8 cellular contexts compared by ENCODE assay signal in genomic region chr15:80173022-80173759, GRCh38. TPM values are rescaled to one million over a fixed set of nuclear protein-coding genes. Genes with fewer than 3 reads are reported as not detected.
DNase-seq lines count a peak whose midpoint lies in the region; ATAC-seq and TF ChIP-seq lines count a peak whose summit lies in the region.

No MANE protein-coding gene starts in this region.

- no peaks in the 10 kb centered on the region for H3F3A ChIP-seq in SU-DHL-6 (ENCODE audit: insufficient read depth)

- H4K20me1 ChIP-seq in SU-DHL-6 (ENCODE audit: low read depth, low read length) (no peaks in the 10 kb centered on the region), hepatocyte (ENCODE audit: insufficient read depth, poor library complexity, severe bottlenecking) (no peaks in the 10 kb centered on the region)

- H3K36me3 ChIP-seq in SU-DHL-6 (ENCODE audit: low read length) (no peaks in the 10 kb centered on the region), hepatocyte (replicated peaks; ENCODE audit: insufficient read depth, low read depth) (no peaks in the 10 kb centered on the region)

- H3K9me2 ChIP-seq in SU-DHL-6 (replicated peaks; ENCODE audit: insufficient read depth, low read length) = no peaks in the 10 kb centered on the region
- no peaks in the 10 kb centered on the region for H3K9me2 ChIP-seq in hepatocyte (replicated peaks; ENCODE audit: insufficient read depth)

- H3K4me1 ChIP-seq in hepatocyte (ENCODE audit: insufficient read depth) = no peaks in the 10 kb centered on the region

- H3K27me3 ChIP-seq in SU-DHL-6 (ENCODE audit: low read length) = no peaks in the 10 kb centered on the region
- no peaks in the 10 kb centered on the region for H3K27me3 ChIP-seq in hepatocyte

- 67% methylated on average over 10 of the region's 10 CpGs for WGBS in hepatocyte (ENCODE audit: low lambda C conversion rate, missing lambda C conversion rate)

- H3K4me3 ChIP-seq in SU-DHL-6 (ENCODE audit: insufficient read depth, low read length, poor library complexity, severe bottlenecking) = no peak overlapping the region
- H3K4me3 ChIP-seq in hepatocyte = no peak overlapping the region

- H3K79me2 ChIP-seq in SU-DHL-6 (ENCODE audit: insufficient read depth, low read length) (no peaks in the 10 kb centered on the region), hepatocyte (no peaks in the 10 kb centered on the region)

- no peak overlapping the region for H3K9ac ChIP-seq in SU-DHL-6 (ENCODE audit: low read length)

- H3K9me3 ChIP-seq in SU-DHL-6 (ENCODE audit: insufficient read depth, low read length) (no peaks in the 10 kb centered on the region), hepatocyte (ENCODE audit: low read depth) (no peaks in the 10 kb centered on the region)

- no peak overlapping the region for H3K4me2 ChIP-seq in SU-DHL-6 (ENCODE audit: low read depth, low read length, poor library complexity, severe bottlenecking)
- no peak overlapping the region for H3K4me2 ChIP-seq in hepatocyte

- peak; percentile 72 for ATAC-seq in GM18498 (IDR thresholded peaks at IDR 0.05; ENCODE audit: unreplicated experiment)
- no peak for ATAC-seq in HG03095 (IDR thresholded peaks at IDR 0.05; ENCODE audit: unreplicated experiment)

- DNase-seq in AG08395 (ENCODE audit: low spot score) (peak; percentile 18), HT1080 (ENCODE audit: low read depth) (peak; percentile 56), hepatocyte (ENCODE audit: low spot score) (peak; percentile 83)
- DNase-seq in activated naive CD8-positive, alpha-beta T cell treated with anti-CD3 and anti-CD28 coated beads, Interleukin-2, amount 50 U/mL, for 16 hours (ENCODE audit: low read depth, low spot score) = peak; percentile 45
- DNase-seq in stimulated activated CD4-positive, alpha-beta T cell treated with anti-CD3 and anti-CD28 coated beads, Interleukin-12 subunit alpha, Interleukin-12 subunit beta, amount 100 ng/mL, for 4 hours = peak; percentile 66

- no peak overlapping the region for H3K27ac ChIP-seq in SU-DHL-6 (ENCODE audit: low read depth, low read length)
- H3K27ac ChIP-seq in hepatocyte = no peak overlapping the region

- peak; percentile 48 for TF ChIP-seq CTCF in SU-DHL-6 (IDR thresholded peaks at IDR 0.05; ENCODE audit: insufficient read depth, low read length, poor library complexity, severe bottlenecking)
- TF ChIP-seq CTCF in hepatocyte (IDR thresholded peaks at IDR 0.05; ENCODE audit: poor library complexity) = peak; percentile 68

- H2AFZ ChIP-seq in SU-DHL-6 (ENCODE audit: low read depth, low read length, severe bottlenecking) (no peak overlapping the region), hepatocyte (no peak overlapping the region)

RNA-seq across cellular contexts. Expression of gene FAH, which starts 20.4 kb away (rescaled TPM):
- total RNA-seq in HT1080 (2014; rRNA removed; shearing (Covaris generic)) = 67.8 and 71.9 TPM in 2 replicates
- 42.1 and 42.5 TPM in 2 replicates for polyA plus RNA-seq in HT1080 (2015; cell fraction: cytosol; rRNA removed)
- 52.2 and 59.6 TPM in 2 replicates for polyA plus RNA-seq in HT1080 (2015; cell fraction: nucleus; rRNA removed)
- total RNA-seq in hepatocyte = 58.0 and 235 TPM in 2 replicates
- 88.1 and 90.5 TPM in 2 replicates for polyA plus RNA-seq in hepatocyte

Comparison
In these comparisons a context has a peak if more than half of its experiments do, and no peak if none do; other contexts are left out.
1. DNase-seq: peak in every context shown above with its lines; median percentile 83 in hepatocyte; 66 in stimulated activated CD4-positive, alpha-beta T cell treated with anti-CD3 and anti-CD28 coated beads, Interleukin-12 subunit alpha, Interleukin-12 subunit beta, amount 100 ng/mL, for 4 hours; 56 in HT1080; 45 in activated naive CD8-positive, alpha-beta T cell treated with anti-CD3 and anti-CD28 coated beads, Interleukin-2, amount 50 U/mL, for 16 hours; 18 in AG08395.